Comparison of ENCODE assay signal across 15 cellular contexts in the genomic region with DNA sequence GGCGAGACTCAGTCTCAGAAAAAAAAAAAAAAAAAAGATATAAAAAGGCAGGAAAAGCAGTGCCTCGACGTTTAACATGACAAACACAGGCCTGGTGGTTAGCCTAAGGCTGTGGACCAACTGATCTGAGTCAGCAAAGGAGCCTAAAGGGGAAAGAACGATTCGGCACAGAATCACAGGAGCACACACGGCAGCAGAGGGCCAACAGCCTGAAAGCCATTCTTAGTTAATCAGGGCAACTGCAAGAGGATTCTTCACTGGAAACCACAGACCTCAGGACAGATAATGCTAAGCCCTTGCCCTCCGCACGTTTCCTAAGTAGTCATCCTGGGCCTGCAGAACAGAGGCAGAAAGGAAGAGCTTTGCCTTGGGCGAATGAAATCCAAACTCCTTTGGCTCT. TPM values are rescaled to one million over a fixed set of nuclear protein-coding genes. Genes with fewer than 3 reads are reported as not detected.
DNase-seq lines count a peak whose midpoint lies in the region; ATAC-seq, FAIRE-seq and TF ChIP-seq lines count a peak whose summit lies in the region.
"Had no signal": no experiment of that assay in that cellular context is flagged by ENCODE, and none has a peak within 500 bp of the region (broad histone marks: within the 10 kb centered on the region; RNA-seq: fewer than 3 reads in every experiment).

No MANE protein-coding gene starts in this region.

- H3K18ac ChIP-seq in IMR-90 (ENCODE audit: low read depth, low read length) = no peak overlapping the region

- no peak overlapping the region for H2AK9ac ChIP-seq in IMR-90 (replicated peaks; ENCODE audit: low read depth, low read length, poor library complexity)

- H3K27me3 ChIP-seq in IMR-90 (ENCODE audit: control insufficient read depth, insufficient read depth, low read length) (no peaks in the 10 kb centered on the region), bronchial epithelial cell (ENCODE audit: control insufficient read depth, insufficient read depth, low read length) (no peaks in the 10 kb centered on the region)
- H3K27me3 ChIP-seq: stomach had no signal

- peaks cover 21% of the 10 kb centered on the region; the same call in 1 of the 2 replicates for H3K9me1 ChIP-seq in IMR-90 (ENCODE audit: insufficient read depth, low read length)

- H2AFZ ChIP-seq in IMR-90 (replicated peaks; ENCODE audit: low read length, poor library complexity) = no peak overlapping the region

- in situ Hi-C loops in IMR-90 (cut with MboI; ENCODE audit: low sequenced_read_pairs) = no loop called here

- TF ChIP-seq POLR2A in IMR-90 (IDR thresholded peaks at IDR 0.05; ENCODE audit: low read depth, low read length) = no peak

- H2BK15ac ChIP-seq in IMR-90 (ENCODE audit: low read depth, low read length) = no peak overlapping the region

- BruUV-seq in IMR-90 (replicated peaks; lab: Mats Ljungman, UMichigan) = no TSS peak

- no peak overlapping the region for H3K4me2 ChIP-seq in IMR-90 (ENCODE audit: low read depth, low read length)
- H3K4me2 ChIP-seq: A549 had no signal

- H3K36me3 ChIP-seq in IMR-90 (ENCODE audit: control insufficient read depth, insufficient read depth, low read length) (peaks cover 26% of the 10 kb centered on the region), bronchial epithelial cell (ENCODE audit: control insufficient read depth, insufficient read depth, low read length) (peaks cover 10% of the 10 kb centered on the region)

- no peak overlapping the region for H2AK5ac ChIP-seq in IMR-90 (ENCODE audit: low read depth, low read length)

- H2BK5ac ChIP-seq in IMR-90 (ENCODE audit: low read depth, low read length, poor library complexity, severe bottlenecking) = no peak overlapping the region

- H3K4me1 ChIP-seq in IMR-90 (ENCODE audit: control insufficient read depth, insufficient read depth, low read length) = peaks cover 2% of the 10 kb centered on the region; the same call in 1 of the 2 replicates
- H3K4me1 ChIP-seq: A549 had no signal

- peaks cover 17 to 78% of the 10 kb centered on the region in 2 experiments for H3K79me1 ChIP-seq in IMR-90 (ENCODE audit: low read depth in 1 of 2, low read length in 2 of 2)

- H3K23ac ChIP-seq in IMR-90 (ENCODE audit: low read depth, low read length) = no peak overlapping the region

- TF ChIP-seq RAD21 in IMR-90 (IDR thresholded peaks at IDR 0.05; ENCODE audit: low read length) = no peak

- no peak for ATAC-seq in IMR-90 (ENCODE audit: low read depth)
- no peak for ATAC-seq in GM19023 (IDR thresholded peaks at IDR 0.05; ENCODE audit: unreplicated experiment)
- ATAC-seq: A549; activated naive CD4-positive, alpha-beta T cell treated with anti-CD3 and anti-CD28 coated beads, Interleukin-2, amount 50 U/mL, for 72 hours had no signal

- H2BK20ac ChIP-seq in IMR-90 (ENCODE audit: low read depth, low read length) = no peak overlapping the region

- H4K8ac ChIP-seq in IMR-90 (ENCODE audit: low read depth in 2 of 2, low read length in 2 of 2) = no peak overlapping the region

- H3K56ac ChIP-seq in IMR-90 (ENCODE audit: extremely low read depth, insufficient read depth, low read length) = no peak overlapping the region

- intact Hi-C loops in IMR-90 (cut with micrococcal nuclease) = no loop called here

- DNase-seq in AG08395 (ENCODE audit: low spot score) = peak; percentile 94
- no peak for DNase-seq in IMR-90
- peak; percentile 19 for DNase-seq in bronchial epithelial cell (ENCODE audit: low read depth)
- peak; percentile 59 for DNase-seq in iPS-NIHi11 (ENCODE audit: low spot score)
- DNase-seq in NCI-H1092 (lab: John Stamatoyannopoulos, UW) = no peak
- no peak for DNase-seq in DMS114 treated with DMSO at 0.1 percent for 48 hours (lab: John Stamatoyannopoulos, UW; ENCODE audit: unreplicated experiment)
- no peak for DNase-seq in inferior parietal cortex (ENCODE audit: extremely low spot score)
- DNase-seq: effector CD4-positive, alpha-beta T cell; NCI-H1694 treated with DMSO at 0.1 percent for 48 hours; occipital lobe; stimulated activated CD4-positive, alpha-beta T cell treated with anti-CD3 and anti-CD28 coated beads, Interleukin-2, amount 100 ng/mL, for 24 hours; stomach had no signal

- no peak for TF ChIP-seq CTCF in IMR-90 (conservative IDR thresholded peaks at IDR 0.05; ENCODE audit: low read depth, low read length)
- no peak for TF ChIP-seq CTCF in bronchial epithelial cell (IDR thresholded peaks at IDR 0.05; ENCODE audit: insufficient read depth, low read length, severe bottlenecking)

- H3K4ac ChIP-seq in IMR-90 (ENCODE audit: low read depth, low read length) = no peak overlapping the region

- peak; percentile 66 for FAIRE-seq in bronchial epithelial cell (lab: Jason Lieb, UNC)
- FAIRE-seq: A549 had no signal

- no peak overlapping the region for H4K91ac ChIP-seq in IMR-90 (ENCODE audit: insufficient read depth, low read depth, low read length)

- dilution Hi-C loops in IMR-90 (cut with HindIII; ENCODE audit: low sequenced_read_pairs, unreplicated experiment) = no loop called here

- H3K9ac ChIP-seq in IMR-90 (ENCODE audit: low read depth, low read length) = no peak overlapping the region

- no peak overlapping the region for H3K27ac ChIP-seq in IMR-90 (ENCODE audit: insufficient read depth, low read length)
- H3K27ac ChIP-seq: A549, stomach had no signal

- H3K14ac ChIP-seq in IMR-90 (replicated peaks; ENCODE audit: low read depth, low read length) = no peak overlapping the region

- no peak overlapping the region for H2BK120ac ChIP-seq in IMR-90 (ENCODE audit: low read depth, low read length)

- no peaks in the 10 kb centered on the region for H3K9me3 ChIP-seq in IMR-90 (ENCODE audit: control insufficient read depth, insufficient read depth, low read length)
- H3K9me3 ChIP-seq: A549, stomach had no signal

- H3K4me3 ChIP-seq in IMR-90 (ENCODE audit: insufficient read depth, low read depth, low read length) (no peak overlapping the region), bronchial epithelial cell (ENCODE audit: low read depth, low read length) (no peak overlapping the region)
- H3K4me3 ChIP-seq: A549, stomach had no signal

- no peak overlapping the region for H4K5ac ChIP-seq in IMR-90 (ENCODE audit: low read depth, low read length)

- WGBS in IMR-90 (ENCODE audit: extremely low coverage in 2 of 2, insufficient read length in 1 of 2), 2 experiments = 87% methylated on average over 7 of the region's 9 CpGs; no CpG with 5 or more reads in 1 of the 2 experiments

- H4K20me1 ChIP-seq in IMR-90 (ENCODE audit: insufficient read depth, low read length) = peaks cover 80% of the 10 kb centered on the region

- POLR2A ChIA-PET in IMR-90 (lab: Charles Lee; ENCODE audit: unreplicated experiment) = interaction anchor here (0.7 kb wide), 1 partner anchor 13 kb away, joined by 10 read pairs; no protein-coding TSS in a partner anchor

- CTCF ChIA-PET in IMR-90 (lab: Yijun Ruan, JAX) = no interaction called here

TF ChIP-seq in IMR-90, 13 proteins besides CTCF, POLR2A, EP300 and RAD21:
- TF ChIP-seq CHD1 (IDR thresholded peaks at IDR 0.05; ENCODE audit: low read depth, low read length) (no peak), BHLHE40 (IDR thresholded peaks at IDR 0.05; ENCODE audit: low read depth, low read length) (0 out of 2 replicates have a peak, but pooled peaks have one; percentile 5)
- TF ChIP-seq, protein P1, sequence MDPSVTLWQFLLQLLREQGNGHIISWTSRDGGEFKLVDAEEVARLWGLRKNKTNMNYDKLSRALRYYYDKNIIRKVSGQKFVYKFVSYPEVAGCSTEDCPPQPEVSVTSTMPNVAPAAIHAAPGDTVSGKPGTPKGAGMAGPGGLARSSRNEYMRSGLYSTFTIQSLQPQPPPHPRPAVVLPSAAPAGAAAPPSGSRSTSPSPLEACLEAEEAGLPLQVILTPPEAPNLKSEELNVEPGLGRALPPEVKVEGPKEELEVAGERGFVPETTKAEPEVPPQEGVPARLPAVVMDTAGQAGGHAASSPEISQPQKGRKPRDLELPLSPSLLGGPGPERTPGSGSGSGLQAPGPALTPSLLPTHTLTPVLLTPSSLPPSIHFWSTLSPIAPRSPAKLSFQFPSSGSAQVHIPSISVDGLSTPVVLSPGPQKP (IDR thresholded peaks at IDR 0.05; ENCODE audit: borderline replicate concordance, low read depth, low read length) = no peak

RNA-seq across cellular contexts. Expression of a gene that starts 14.7 kb away (rescaled TPM):
- total RNA-seq in IMR-90 (2012; rRNA removed) = 19.2 and 19.9 TPM in 2 replicates
- polyA plus RNA-seq in IMR-90 (2012; rRNA removed) = 44.7 and 57.6 TPM in 2 replicates
- 38.0 and 64.3 TPM in 2 replicates for polyA plus RNA-seq in IMR-90 (2012; cell fraction: cytosol; rRNA removed)
- 17.1 and 33.2 TPM in 2 replicates for polyA plus RNA-seq in IMR-90 (2012; cell fraction: nucleus; rRNA removed; ENCODE audit: low replicate concordance)
- 15.8 and 23.8 TPM in 2 replicates for total RNA-seq in bronchial epithelial cell

RNA-seq across cellular contexts. Expression of a gene that starts 53.9 kb away (rescaled TPM):
- total RNA-seq in IMR-90 (2012; rRNA removed) (0.56 and 0.90 TPM in 2 replicates), bronchial epithelial cell (0.53 and 0.77 TPM in 2 replicates)
- polyA plus RNA-seq in IMR-90 (2012; rRNA removed) = 4.1 and 4.3 TPM in 2 replicates
- 2.2 and 5.3 TPM in 2 replicates for polyA plus RNA-seq in IMR-90 (2012; cell fraction: cytosol; rRNA removed)
- polyA plus RNA-seq in IMR-90 (2012; cell fraction: nucleus; rRNA removed; ENCODE audit: low replicate concordance) = 4.7 and 7.3 TPM in 2 replicates

Comparison
In these comparisons a context has a peak if more than half of its experiments do, and no peak if none do; other contexts are left out.
1. DNase-seq: peak in AG08395 (single experiment), bronchial epithelial cell (single experiment) and iPS-NIHi11 (single experiment); none in IMR-90 (single experiment), NCI-H1092 (single experiment), DMS114 treated with DMSO at 0.1 percent for 48 hours (single experiment) and inferior parietal cortex (single experiment).